Comparison of ENCODE assay signal across 1 cellular context in genomic region chr22:38751422-38752346, GRCh38.
TF ChIP-seq lines count a peak whose summit lies in the region.

No MANE protein-coding gene starts in this region.

TF ChIP-seq in GM23338, 12 proteins besides CTCF, POLR2A, EP300 and RAD21 (continued from another document):
- TF ChIP-seq ZNF462 (CRISPR knock-in tag; IDR thresholded peaks at IDR 0.05) = no peak
- no peak for TF ChIP-seq REST (IDR thresholded peaks at IDR 0.05; ENCODE audit: unreplicated experiment)
- no peak for TF ChIP-seq NANOG (IDR thresholded peaks at IDR 0.05; ENCODE audit: borderline replicate concordance)
- TF ChIP-seq JUNB (IDR thresholded peaks at IDR 0.05; ENCODE audit: unreplicated experiment) = no peak
- no peak for TF ChIP-seq ZNF331 (CRISPR knock-in tag; IDR thresholded peaks at IDR 0.05; ENCODE audit: low read depth)
- TF ChIP-seq STAT1 (IDR thresholded peaks at IDR 0.05; ENCODE audit: unreplicated experiment) = no peak
- no peak for TF ChIP-seq EZH2 (IDR thresholded peaks at IDR 0.05; ENCODE audit: low read depth, unreplicated experiment)
